ENCODE assay signal across 8 cellular contexts in genomic region chr2:178414266-178415247, GRCh38. TPM values are rescaled to one million over a fixed set of nuclear protein-coding genes. Genes with fewer than 3 reads are reported as not detected.
A peak's percentile ranks its signal among the peaks of the same experiment; 100 is the strongest.
DNase-seq lines count a peak whose midpoint lies in the region; ATAC-seq and TF ChIP-seq lines count a peak whose summit lies in the region.

No MANE protein-coding gene starts in this region.

- H3K9me3 ChIP-seq in cardiac muscle cell (ENCODE audit: low read depth): no peaks in the 10 kb centered on the region
- H3K9me3 ChIP-seq in parathyroid adenoma (ENCODE audit: control insufficient read depth, low read length): no peaks in the 10 kb centered on the region
- H3K9me3 ChIP-seq in transverse colon: no peaks in the 10 kb centered on the region

- in situ Hi-C loops in transverse colon (cut with MboI; ENCODE audit: low pct_ligation_motif_present in 1 of 4, low pct_unique_long_range_greater_than_20kb in 1 of 4, low sequenced_read_pairs in 3 of 4): loop anchor here (25.0 kb wide), 2 partner anchors 277 to 302 kb away; partner anchors contain the start of gene RBM45 (in 2 of the 4)

- TF ChIP-seq POLR2A in GM10847 (IDR thresholded peaks at IDR 0.05; ENCODE audit: extremely low read depth, insufficient read length) (peak; percentile 58), transverse colon (IDR thresholded peaks at IDR 0.05) (no peak)

- H3K9ac ChIP-seq in parathyroid adenoma: no peak overlapping the region

- peak overlapping the region; percentile 37 for H3K4me3 ChIP-seq in cardiac muscle cell
- peak overlapping the region; percentile 57 for H3K4me3 ChIP-seq in parathyroid adenoma (ENCODE audit: low read depth, low read length)
- peak overlapping the region in 3 of 4 donors; percentile 56 to 78 (median 66) for H3K4me3 ChIP-seq in transverse colon

- no peaks in the 10 kb centered on the region for H3K27me3 ChIP-seq in cardiac muscle cell
- no peaks in the 10 kb centered on the region for H3K27me3 ChIP-seq in parathyroid adenoma (ENCODE audit: control insufficient read depth, insufficient read depth, low read length)
- H3K27me3 ChIP-seq in transverse colon: no peaks in the 10 kb centered on the region

- TF ChIP-seq EP300 in transverse colon (IDR thresholded peaks at IDR 0.05; ENCODE audit: low read depth): no peak

- no peaks in the 10 kb centered on the region for H3K36me3 Mint-ChIP-seq in HFFc6 (ENCODE audit: low read depth)

- H3K27me3 Mint-ChIP-seq in HFFc6 (ENCODE audit: insufficient read depth): peaks cover 1% of the 10 kb centered on the region; the same call in 1 of the 2 replicates

- WGBS in transverse colon (ENCODE audit: low coverage in 1 of 2), 2 donors: 17 to 21% methylated on average over 14 to 21 of the region's 21 CpGs

- no peaks in the 10 kb centered on the region for H3K9me3 Mint-ChIP-seq in HFFc6

- no peaks in the 10 kb centered on the region for H3K4me1 ChIP-seq in cardiac muscle cell (ENCODE audit: low read depth)
- peaks cover 7% of the 10 kb centered on the region for H3K4me1 ChIP-seq in parathyroid adenoma
- peaks cover 4 to 33% (median 7%) of the 10 kb centered on the region in 4 donors for H3K4me1 ChIP-seq in transverse colon

- H3K27ac Mint-ChIP-seq in HFFc6: peak overlapping the region; percentile 99

- TF ChIP-seq CTCF in HFFc6 (IDR thresholded peaks at IDR 0.05) (peak; percentile 94), cardiac muscle cell (IDR thresholded peaks at IDR 0.05; ENCODE audit: low read depth, low read length) (peak; percentile 98), parathyroid adenoma (IDR thresholded peaks at IDR 0.05) (peak; percentile 94), transverse colon (IDR thresholded peaks at IDR 0.05) (peak; percentile 77 to 87 (median 83))

- H3K36me3 ChIP-seq in cardiac muscle cell: no peaks in the 10 kb centered on the region
- H3K36me3 ChIP-seq in parathyroid adenoma (ENCODE audit: control insufficient read depth, insufficient read depth, low read length): no peaks in the 10 kb centered on the region
- H3K36me3 ChIP-seq in transverse colon: no peaks in the 10 kb centered on the region

- H3K27ac ChIP-seq in cardiac muscle cell (no peak overlapping the region), parathyroid adenoma (peak overlapping the region; percentile 76), transverse colon (peak overlapping the region; percentile 85 to 94 (median 92))

- peak overlapping the region; percentile 96 for H3K4me3 Mint-ChIP-seq in HFFc6

- intact Hi-C loops in transverse colon (cut with DNase I; ENCODE audit: low total_unique reads): no loop called here

- peak overlapping the region; percentile 52 for H3K4me2 ChIP-seq in parathyroid adenoma (ENCODE audit: low read length)

- DNase-seq in HFFc6 (peak; percentile 95), NAMALWA (ENCODE audit: low spot score) (peak; percentile 93), cardiac muscle cell (ENCODE audit: low read depth in 1 of 2, low spot score in 1 of 2) (peak; percentile 94 to 97), transverse colon (peak; percentile 90)
- DNase-seq in activated naive CD8-positive, alpha-beta T cell treated with anti-CD3 and anti-CD28 coated beads, Interleukin-2, amount 50 U/mL, for 16 hours (ENCODE audit: low read depth, low spot score): peak; percentile 51

- peak; percentile 94 for ATAC-seq in SK-N-SH treated with all-trans-retinoic acid at 6 μM for 48 hours

- H2AFZ ChIP-seq in parathyroid adenoma: peak overlapping the region; percentile 84

- peaks cover 35% of the 10 kb centered on the region for H3K4me1 Mint-ChIP-seq in HFFc6 (ENCODE audit: low read depth)

- no peaks in the 10 kb centered on the region for H3K79me2 ChIP-seq in parathyroid adenoma

TF ChIP-seq in SK-N-SH treated with all-trans-retinoic acid at 6 μM for 48 hours, 23 proteins besides CTCF, POLR2A, EP300 and RAD21:
- peak; percentile 73; the same call in 1 of the 2 replicates for TF ChIP-seq ZFP3 (CRISPR knock-in tag; IDR thresholded peaks at IDR 0.05)
- TF ChIP-seq OSR1 (CRISPR knock-in tag; IDR thresholded peaks at IDR 0.05): no peak

RNA-seq across cellular contexts. Expression of gene PRKRA, which starts 36.4 kb away (rescaled TPM):
- total RNA-seq in HFFc6 (2021; fragmentation: NEBNext Ultra II Directional; extraction: Animal tissue kit (Norgen Biotek cat#: 25700)): 10 to 100 TPM; 30.4 to 38.3 (median 33.7) TPM
- total RNA-seq in cardiac muscle cell (63.2 and 78.5 TPM in 2 replicates), transverse colon (100 to 1,000 TPM in 1 of 4 donors, 10 to 100 TPM in 3; 35.6 to 317 (median 56.9) TPM)
- 76.1 and 89.6 TPM in 2 replicates for polyA plus RNA-seq in cardiac muscle cell

RNA-seq across cellular contexts. Expression of gene PJVK, which starts 36.6 kb away (rescaled TPM):
- 1 to 10 TPM in 1 of 6 experiments, under 1 TPM in 5; 0.43 to 1.0 (median 0.69) TPM for total RNA-seq in HFFc6 (2021; fragmentation: NEBNext Ultra II Directional; extraction: Animal tissue kit (Norgen Biotek cat#: 25700))
- 3.9 and 6.9 TPM in 2 replicates for total RNA-seq in cardiac muscle cell
- polyA plus RNA-seq in cardiac muscle cell: 12.9 and 13.3 TPM in 2 replicates
- total RNA-seq in transverse colon: 1 to 10 TPM in 2 of 4 donors, not detected in 2; 1.6 to 3.2 TPM
